ENCODE assay signal across 6 cellular contexts in genomic region chr2:15929861-15930260, GRCh38. TPM values are rescaled to one million over a fixed set of nuclear protein-coding genes. Genes with fewer than 3 reads are reported as not detected.
"Had no signal": no experiment of that assay in that cellular context is flagged by ENCODE, and none has a peak within 500 bp of the region (broad histone marks: within the 10 kb centered on the region; RNA-seq: fewer than 3 reads in every experiment).

No MANE protein-coding gene starts in this region.

- DNase-seq: GM23248, GOT3, H7, H9, HCEC 1CT, HFFc6 had no signal

RNA-seq across cellular contexts. Expression of gene MYCN, which starts 10.5 kb away (rescaled TPM):
- polyA plus RNA-seq: GM23248 had no signal
